In the genomic region with DNA sequence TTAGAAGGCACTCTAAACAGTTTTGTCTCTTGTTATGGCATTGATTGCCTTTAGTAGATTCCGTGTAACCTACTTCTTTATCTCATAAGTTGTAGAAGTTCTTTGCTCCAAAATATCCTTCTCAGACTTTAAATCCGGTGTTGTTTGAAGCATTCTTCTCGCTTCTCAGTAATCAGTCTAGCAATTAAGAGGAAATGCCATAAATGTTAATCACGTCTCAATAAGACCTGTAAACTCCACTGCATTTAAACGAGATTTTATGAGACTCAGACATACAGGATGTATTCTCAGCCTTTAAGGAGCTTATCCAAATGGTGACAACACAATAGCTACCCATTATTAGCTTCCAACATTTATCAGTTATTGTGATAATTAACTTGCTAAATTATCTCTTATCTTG, we compare ENCODE assay signal across 21 cellular contexts. TPM values are rescaled to one million over a fixed set of nuclear protein-coding genes. Genes with fewer than 3 reads are reported as not detected.
DNase-seq lines count a peak whose midpoint lies in the region; ATAC-seq, FAIRE-seq and TF ChIP-seq lines count a peak whose summit lies in the region.
"Had no signal": no experiment of that assay in that cellular context is flagged by ENCODE, and none has a peak within 500 bp of the region (broad histone marks: within the 10 kb centered on the region; RNA-seq: fewer than 3 reads in every experiment).

No MANE protein-coding gene starts in this region.

- TF ChIP-seq CTCF in D721Med (IDR thresholded peaks at IDR 0.05; ENCODE audit: insufficient read depth, missing control alignments): no peak

- H3K9ac ChIP-seq in mesendoderm (ENCODE audit: low read length): no peak overlapping the region

- no peaks in the 10 kb centered on the region for H3K79me1 ChIP-seq in mesendoderm (ENCODE audit: low read length)

- no peaks in the 10 kb centered on the region for H3K79me2 ChIP-seq in mesendoderm (ENCODE audit: control insufficient read depth, insufficient read depth, low read length)

- no peak overlapping the region for H2BK120ac ChIP-seq in mesendoderm (ENCODE audit: low read depth, low read length)

- no peak overlapping the region for H3K18ac ChIP-seq in mesendoderm (ENCODE audit: low read length)

- no peak overlapping the region for H3K27ac ChIP-seq in mesendoderm (ENCODE audit: low read depth, low read length)
- H3K27ac ChIP-seq: A549 had no signal

- no peak overlapping the region for H3K4me3 ChIP-seq in mesendoderm (ENCODE audit: low read length)
- H3K4me3 ChIP-seq: A549, GM12878 had no signal

- no peaks in the 10 kb centered on the region for H3K4me1 ChIP-seq in mesendoderm (ENCODE audit: control insufficient read depth, low read depth, low read length)

- DNase-seq in D721Med (ENCODE audit: insufficient read length, low spot score) (peak; percentile 24), dermis blood vessel endothelial cell (peak; percentile 50), mesendoderm (peak; percentile 42), HCEC 1CT (no peak)
- DNase-seq: 8988T; C1 segment of cervical spinal cord; Calu3; CD4-positive, alpha-beta memory T cell; COR-L47; DMS153; DND-41; EL; GDM1; GOT3; H7 had no signal

- WGBS in mesendoderm (ENCODE audit: extremely low coverage, insufficient coverage, low lambda C conversion rate): no CpG with 5 or more reads among the region's 5 CpGs

- H4K5ac ChIP-seq in mesendoderm (ENCODE audit: low read length): no peak overlapping the region

- no peak overlapping the region for H2BK15ac ChIP-seq in mesendoderm (replicated peaks; ENCODE audit: low read depth)

- H4K8ac ChIP-seq in mesendoderm (ENCODE audit: low read depth, low read length): no peak overlapping the region

- no peak overlapping the region for H3K56ac ChIP-seq in mesendoderm (ENCODE audit: low read length)

- H3K4me2 ChIP-seq in mesendoderm (ENCODE audit: low read length): no peak overlapping the region
- H3K4me2 ChIP-seq: A549 had no signal

- no peak overlapping the region for H2AK5ac ChIP-seq in mesendoderm (ENCODE audit: low read length)

- H3K4ac ChIP-seq in mesendoderm (ENCODE audit: low read depth, low read length): no peak overlapping the region

- ATAC-seq in GM21367 (IDR thresholded peaks at IDR 0.05; ENCODE audit: unreplicated experiment): no peak
- no peak for ATAC-seq in HG03460 (IDR thresholded peaks at IDR 0.05; ENCODE audit: unreplicated experiment)
- ATAC-seq: A549, GM12878, HCT116 had no signal

- no peak overlapping the region for H2BK5ac ChIP-seq in mesendoderm (ENCODE audit: low read length)

- no peak overlapping the region for H3K23ac ChIP-seq in mesendoderm (ENCODE audit: low read length)

- no peaks in the 10 kb centered on the region for H3K27me3 ChIP-seq in mesendoderm (ENCODE audit: insufficient read depth, low read length, poor library complexity)

- no peaks in the 10 kb centered on the region for H3K36me3 ChIP-seq in mesendoderm (ENCODE audit: control insufficient read depth, insufficient read depth, low read length)

- FAIRE-seq in D721Med (lab: Jason Lieb, UNC): peak; percentile 60
- FAIRE-seq: A549, GM12878, GM19239 had no signal

RNA-seq across cellular contexts. Expression of gene C5, which starts 7.7 kb away (rescaled TPM):
- 2.2 and 2.6 TPM in 2 replicates for total RNA-seq in dermis blood vessel endothelial cell
- 0.15 TPM for polyA plus RNA-seq in mesendoderm (2013, experiment 1 of 2)
- 0.08 TPM for polyA plus RNA-seq in mesendoderm (2013, experiment 2 of 2)

RNA-seq across cellular contexts. Expression of gene CNTRL, which starts 16.9 kb away (rescaled TPM):
- 15.1 and 22.0 TPM in 2 replicates for total RNA-seq in dermis blood vessel endothelial cell
- 8.6 TPM for polyA plus RNA-seq in mesendoderm (2013, experiment 1 of 2)
- polyA plus RNA-seq in mesendoderm (2013, experiment 2 of 2): 8.8 TPM
